Comparison of ENCODE assay signal across 33 cellular contexts in the genomic region with DNA sequence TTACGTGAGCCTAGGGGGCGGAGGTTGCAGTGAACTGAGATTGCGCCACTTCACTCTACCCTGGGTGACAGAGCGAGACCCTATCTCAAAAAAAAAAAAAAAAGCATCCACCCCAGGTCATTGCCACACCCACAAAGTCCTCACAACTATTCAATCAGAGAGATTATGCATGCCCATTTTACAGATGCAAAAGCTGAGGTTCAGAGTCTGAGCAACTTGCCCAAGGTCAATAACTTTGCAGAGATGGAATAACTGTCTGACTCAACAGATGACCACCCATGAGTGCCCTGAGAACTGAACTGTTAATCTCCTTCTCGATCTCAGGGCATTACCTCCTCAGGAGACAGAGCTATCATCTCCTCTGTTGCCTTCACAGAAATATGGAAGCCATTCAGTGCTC. TPM values are rescaled to one million over a fixed set of nuclear protein-coding genes. Genes with fewer than 3 reads are reported as not detected.
"Had no signal": no experiment of that assay in that cellular context is flagged by ENCODE, and none has a peak within 500 bp of the region (broad histone marks: within the 10 kb centered on the region; RNA-seq: fewer than 3 reads in every experiment).

No MANE protein-coding gene starts in this region.

- H3K4me3 Mint-ChIP-seq: stimulated activated effector memory CD8-positive, alpha-beta T cell treated with anti-CD3 and anti-CD28 coated beads, Interleukin-12 subunit alpha, Interleukin-12 subunit beta, amount 100 ng/mL, for 72 hours; stimulated activated memory B cell treated with anti-CD40 and anti-IgM and Interleukin-4, amounts not matched to agents 10 μg/mL and 1 μg/mL and 100 μg/mL, for 72 hours; stimulated activated naive B cell treated with anti-CD40 and anti-IgM and Interleukin-4, amounts not matched to agents 10 μg/mL and 1 μg/mL and 100 μg/mL, for 72 hours; stimulated activated naive CD8-positive, alpha-beta T cell treated with anti-CD3 and anti-CD28 coated beads, Interleukin-15, amount 100 ng/mL, for 72 hours; stimulated activated naive CD8-positive, alpha-beta T cell treated with anti-CD3 and anti-CD28 coated beads, Interleukin-15, Interleukin-2, amounts not matched to agents 100 ng/mL and 50 ng/mL, for 24 hours; type B pancreatic cell had no signal

- H3K36me3 Mint-ChIP-seq: stimulated activated effector memory CD8-positive, alpha-beta T cell treated with anti-CD3 and anti-CD28 coated beads, Interleukin-12 subunit alpha, Interleukin-12 subunit beta, amount 100 ng/mL, for 72 hours; stimulated activated naive B cell treated with anti-CD40 and anti-IgM and Interleukin-4, amounts not matched to agents 10 μg/mL and 1 μg/mL and 100 μg/mL, for 72 hours; type B pancreatic cell had no signal

- H3K4me1 ChIP-seq: stomach, suprapubic skin, testis, thyroid gland, tibial artery, tibial nerve, transverse colon, upper lobe of left lung, upper lobe of right lung, uterus, vagina had no signal

- DNase-seq: stimulated activated CD4-positive, alpha-beta T cell treated with anti-CD3 and anti-CD28 coated beads, Interleukin-2, amount 100 ng/mL, for 48 hours; stimulated activated CD4-positive, alpha-beta T cell treated with anti-CD3 and anti-CD28 coated beads, Interleukin-4, amount 100 ng/mL, for 1 hour; stimulated activated CD4-positive, alpha-beta T cell treated with anti-CD3 and anti-CD28 coated beads, Interleukin-4, amount 100 ng/mL, for 24 hours; stimulated activated CD4-positive, alpha-beta T cell treated with anti-CD3 and anti-CD28 coated beads, Interleukin-4, amount 100 ng/mL, for 4 hours; stimulated activated CD8-positive, alpha-beta memory T cell treated with anti-CD3 and anti-CD28 coated beads, Interleukin-4, amount 100 ng/mL, for 48 hours; stimulated activated naive B cell treated with anti-CD40 and anti-IgM and Interleukin-4, amounts not matched to agents 10 μg/mL and 1 μg/mL and 100 μg/mL, for 72 hours; stimulated activated naive CD4-positive, alpha-beta T cell; stimulated activated naive CD4-positive, alpha-beta T cell treated with Interleukin-2 at 50 U/mL for 16 hours; stimulated activated naive CD8-positive, alpha-beta T cell treated with anti-CD3 and anti-CD28 coated beads, Interleukin-15, amount 100 ng/mL, for 72 hours; stimulated activated naive CD8-positive, alpha-beta T cell treated with anti-CD3 and anti-CD28 coated beads, Interleukin-15, Interleukin-2, amounts not matched to agents 100 U/mL and 50 U/mL, for 24 hours; stomach; substantia nigra; testis; thyroid gland; tibial artery; transverse colon; trophoblast cell; upper lobe of left lung; upper lobe of right lung; uterus had no signal

- H3K4me3 ChIP-seq: stomach, suprapubic skin, testis, thoracic aorta, thyroid gland, tibial artery, tibial nerve, transverse colon, upper lobe of left lung, upper lobe of right lung, uterus, vagina had no signal

- FAIRE-seq: urothelium cell line had no signal

- H3K4me1 Mint-ChIP-seq: stimulated activated effector memory CD8-positive, alpha-beta T cell treated with anti-CD3 and anti-CD28 coated beads, Interleukin-12 subunit alpha, Interleukin-12 subunit beta, amount 100 ng/mL, for 72 hours; stimulated activated naive B cell treated with anti-CD40 and anti-IgM and Interleukin-4, amounts not matched to agents 10 μg/mL and 1 μg/mL and 100 μg/mL, for 72 hours; stimulated activated naive CD8-positive, alpha-beta T cell treated with anti-CD3 and anti-CD28 coated beads, Interleukin-15, amount 100 ng/mL, for 72 hours had no signal

- H3K9me3 ChIP-seq: testis, thyroid gland, upper lobe of right lung, uterus had no signal

- H3K27ac Mint-ChIP-seq: stimulated activated effector memory CD8-positive, alpha-beta T cell treated with anti-CD3 and anti-CD28 coated beads, Interleukin-12 subunit alpha, Interleukin-12 subunit beta, amount 100 ng/mL, for 72 hours; stimulated activated memory B cell treated with anti-CD40 and anti-IgM and Interleukin-4, amounts not matched to agents 10 μg/mL and 1 μg/mL and 100 μg/mL, for 72 hours; stimulated activated naive B cell treated with anti-CD40 and anti-IgM and Interleukin-4, amounts not matched to agents 10 μg/mL and 1 μg/mL and 100 μg/mL, for 72 hours; stimulated activated naive CD8-positive, alpha-beta T cell treated with anti-CD3 and anti-CD28 coated beads, Interleukin-15, amount 100 ng/mL, for 72 hours; stimulated activated naive CD8-positive, alpha-beta T cell treated with anti-CD3 and anti-CD28 coated beads, Interleukin-15, Interleukin-2, amounts not matched to agents 100 ng/mL and 50 ng/mL, for 24 hours; type B pancreatic cell had no signal

- H3K27me3 ChIP-seq: testis, thyroid gland, upper lobe of left lung, uterus had no signal

- H3K36me3 ChIP-seq: stomach, suprapubic skin, thoracic aorta, thyroid gland, tibial artery, tibial nerve, transverse colon, upper lobe of left lung, upper lobe of right lung, uterus, vagina had no signal

- H3K9me3 Mint-ChIP-seq: stimulated activated effector memory CD8-positive, alpha-beta T cell treated with anti-CD3 and anti-CD28 coated beads, Interleukin-12 subunit alpha, Interleukin-12 subunit beta, amount 100 ng/mL, for 72 hours had no signal

- ATAC-seq: stimulated activated effector memory CD8-positive, alpha-beta T cell treated with anti-CD3 and anti-CD28 coated beads, Interleukin-12 subunit alpha, Interleukin-12 subunit beta, amount 100 ng/mL, for 72 hours; stimulated activated memory B cell treated with anti-CD40 and anti-IgM and Interleukin-4, amounts not matched to agents 10 μg/mL and 1 μg/mL and 100 μg/mL, for 72 hours; stimulated activated naive B cell treated with anti-CD40 and anti-IgM and Interleukin-4, amounts not matched to agents 10 μg/mL and 1 μg/mL and 100 μg/mL, for 72 hours; stimulated activated naive CD8-positive, alpha-beta T cell treated with anti-CD3 and anti-CD28 coated beads, Interleukin-15, amount 100 ng/mL, for 72 hours; stimulated activated naive CD8-positive, alpha-beta T cell treated with anti-CD3 and anti-CD28 coated beads, Interleukin-15, Interleukin-2, amounts not matched to agents 100 U/mL and 50 U/mL, for 24 hours; upper lobe of right lung had no signal

- H3K27ac ChIP-seq: stomach, suprapubic skin, testis, thoracic aorta, thyroid gland, tibial artery, tibial nerve, transverse colon, upper lobe of left lung, upper lobe of right lung, uterus, vagina had no signal

RNA-seq across cellular contexts. Expression of gene TMEM114, which starts 5.5 kb away (rescaled TPM):
- total RNA-seq: stomach, subcutaneous adipose tissue, suprapubic skin, temporal lobe, testis, thoracic aorta, thyroid gland, tibial nerve, transverse colon, upper lobe of left lung, upper lobe of right lung, ureter, urinary bladder, uterus, vagina had no signal
- polyA plus RNA-seq: stomach, urinary bladder had no signal
